8 cellular contexts compared by ENCODE assay signal in genomic region chr11:18383388-18384156, GRCh38. TPM values are rescaled to one million over a fixed set of nuclear protein-coding genes. Genes with fewer than 3 reads are reported as not detected.
DNase-seq lines count a peak whose midpoint lies in the region; ATAC-seq and TF ChIP-seq lines count a peak whose summit lies in the region.

No MANE protein-coding gene starts in this region.

- DNase-seq in AG04449 (ENCODE audit: low read depth, low spot score) (peak; percentile 90), NOMO-1 treated with dmso at 0.1 percent for 144 hours (lab: John Stamatoyannopoulos, UW; ENCODE audit: unreplicated experiment) (peak; percentile 16), neural crest cell (ENCODE audit: low read depth, low spot score) (no peak)
- peak; percentile 50 for DNase-seq in activated T-cell treated with anti-CD3 and anti-CD28 coated beads, Interleukin-2, amount 50 U/mL, for 1 hour

- no peak for TF ChIP-seq CTCF in AG04449 (IDR thresholded peaks at IDR 0.05; ENCODE audit: insufficient read depth, low read length, missing control alignments)
- TF ChIP-seq CTCF in neural crest cell (conservative IDR thresholded peaks at IDR 0.05): no peak

- no peaks in the 10 kb centered on the region for H3K36me3 ChIP-seq in esophagus (ENCODE audit: control insufficient read depth in 2 of 2, insufficient read depth in 2 of 2, low read length in 1 of 2)
- no peaks in the 10 kb centered on the region for H3K36me3 ChIP-seq in subcutaneous abdominal adipose tissue (ENCODE audit: control insufficient read depth in 5 of 5, insufficient read depth in 5 of 5, low read length in 5 of 5)

- H3K27ac Mint-ChIP-seq in neural crest cell (ENCODE audit: unreplicated experiment): peak overlapping the region; percentile 90

- POLR2A ChIA-PET in AG04449 (lab: Yijun Ruan, JAX): interaction anchor here (0.6 to 6.5 kb wide), 9 partner anchors 9 to 143 kb away, joined by 3 to 226 read pairs (median 4); partner anchors contain the start of genes GTF2H1, HPS5, LDHA and TSG101

- peak; percentile 89 for ATAC-seq in GM18520 (IDR thresholded peaks at IDR 0.05; ENCODE audit: unreplicated experiment)
- peak; percentile 90 for ATAC-seq in HG02973 (IDR thresholded peaks at IDR 0.05; ENCODE audit: unreplicated experiment)

- no peaks in the 10 kb centered on the region for H3K36me3 Mint-ChIP-seq in neural crest cell (ENCODE audit: low read depth)

- H3K4me3 ChIP-seq in AG04449 (ENCODE audit: low read depth, low read length) (peak overlapping the region; percentile 4; the same call in 1 of the 2 replicates), esophagus (ENCODE audit: low read depth in 1 of 2, low read length in 2 of 2) (no peak overlapping the region), subcutaneous abdominal adipose tissue (ENCODE audit: low read depth in 1 of 5, low read length in 5 of 5) (peak overlapping the region; percentile 23 to 49 (median 33))

- H3K9ac ChIP-seq in subcutaneous abdominal adipose tissue (ENCODE audit: low read length in 5 of 5): peak overlapping the region in 4 of 5 donors; percentile 66 to 78 (median 74)

- CTCF ChIA-PET in AG04449 (lab: Yijun Ruan, JAX): interaction anchor here (0.8 to 2.1 kb wide), 5 partner anchors 9 to 140 kb away, joined by 3 to 8 read pairs (median 3); partner anchors contain the start of gene LDHA

- WGBS in esophagus, 2 donors: 4 to 10% methylated on average over 9 of the region's 9 CpGs

- H3K27ac ChIP-seq in esophagus (ENCODE audit: low read depth in 2 of 2, low read length in 1 of 2): peak overlapping the region; percentile 99 to 100
- peak overlapping the region; percentile 84 for H3K27ac ChIP-seq in subcutaneous abdominal adipose tissue (ENCODE audit: low read depth, low read length)

- peaks cover 15% of the 10 kb centered on the region for H3K4me1 Mint-ChIP-seq in neural crest cell

- H3K9me3 Mint-ChIP-seq in neural crest cell: no peaks in the 10 kb centered on the region

- H3K27me3 ChIP-seq in esophagus (ENCODE audit: control insufficient read depth in 1 of 2, insufficient read depth in 2 of 2, low read length in 2 of 2) (no peaks in the 10 kb centered on the region), subcutaneous abdominal adipose tissue (ENCODE audit: control insufficient read depth in 5 of 5, insufficient read depth in 4 of 5, low read length in 5 of 5) (no peaks in the 10 kb centered on the region)

- H3K27me3 Mint-ChIP-seq in neural crest cell (ENCODE audit: low read depth): no peaks in the 10 kb centered on the region

- H3K4me1 ChIP-seq in esophagus (ENCODE audit: control insufficient read depth in 2 of 2, insufficient read depth in 2 of 2, low read length in 1 of 2): peaks cover 3 to 11% of the 10 kb centered on the region in 2 donors
- H3K4me1 ChIP-seq in subcutaneous abdominal adipose tissue (ENCODE audit: control insufficient read depth in 5 of 5, insufficient read depth in 5 of 5, low read length in 5 of 5): peaks cover 9 to 24% (median 23%) of the 10 kb centered on the region in 5 donors

- no peak overlapping the region for H3K4me3 Mint-ChIP-seq in neural crest cell

- H3K9me3 ChIP-seq in esophagus (ENCODE audit: control insufficient read depth in 2 of 2, insufficient read depth in 1 of 2, low read depth in 1 of 2, low read length in 1 of 2) (no peaks in the 10 kb centered on the region), subcutaneous abdominal adipose tissue (ENCODE audit: control insufficient read depth in 5 of 5, low read length in 5 of 5) (no peaks in the 10 kb centered on the region)

RNA-seq across cellular contexts. Expression of gene LDHA, which starts 10.8 kb away (rescaled TPM):
- 100 to 1,000 TPM; 269 to 530 TPM for polyA plus RNA-seq in esophagus
- total RNA-seq in neural crest cell: 297 and 353 TPM in 2 replicates

RNA-seq across cellular contexts. Expression of gene LDHC, which starts 28.5 kb away (rescaled TPM):
- under 1 TPM; 0.24 to 0.29 TPM for polyA plus RNA-seq in esophagus
- total RNA-seq in neural crest cell: 0.93 and 1.2 TPM in 2 replicates

Comparison
In these comparisons a context has a peak if more than half of its experiments do, and no peak if none do; other contexts are left out.
1. H3K4me3 ChIP-seq: peak in AG04449 (single experiment) and subcutaneous abdominal adipose tissue (5 of 5); none in esophagus (0 of 2).